Comparison of ENCODE assay signal across 11 cellular contexts in the genomic region with DNA sequence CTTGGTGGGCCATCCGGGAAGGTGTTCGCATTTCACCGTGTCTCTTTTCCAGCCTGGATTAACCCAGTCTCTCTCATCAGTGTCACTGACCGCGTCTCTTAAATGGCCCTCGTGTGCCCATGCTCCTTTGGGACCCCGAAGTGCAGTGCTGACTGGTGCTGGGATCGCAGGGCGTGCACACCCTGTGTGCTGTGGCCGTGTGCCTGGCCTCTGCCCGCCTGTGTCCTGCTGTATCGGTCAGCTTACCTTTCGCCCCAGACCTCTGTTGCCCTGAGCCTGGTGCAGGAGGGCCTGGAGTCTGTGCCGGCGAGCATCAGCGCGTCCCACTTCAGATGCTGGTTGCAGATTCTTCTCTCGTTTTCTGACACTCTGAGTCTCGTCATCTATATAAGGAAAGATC.
"Had no signal": no experiment of that assay in that cellular context is flagged by ENCODE, and none has a peak within 500 bp of the region (broad histone marks: within the 10 kb centered on the region; RNA-seq: fewer than 3 reads in every experiment).

No MANE protein-coding gene starts in this region.

- H3K27ac ChIP-seq: left ventricle myocardium inferior, ovary, sigmoid colon, thoracic aorta had no signal

- H3K9me3 ChIP-seq: left ventricle myocardium inferior, ovary, sigmoid colon, thoracic aorta had no signal

- H3K4me3 ChIP-seq: left ventricle myocardium inferior, ovary, sigmoid colon, thoracic aorta had no signal

- DNase-seq: activated CD4-positive, CD25-positive, alpha-beta regulatory T cell treated with anti-CD3 and anti-CD28 coated beads, Interleukin-2, amount 50 U/mL, for 72 hours; activated T-cell treated with anti-CD3 and anti-CD28 coated beads, Interleukin-2, amount 50 U/mL, for 1 hour; foreskin fibroblast; mesenchymal stem cell; nephron progenitor cell; stimulated activated CD4-positive, alpha-beta T cell treated with anti-CD3 and anti-CD28 coated beads, Interleukin-1b, Interleukin-23, amount 100 ng/mL, for 48 hours; T1000 had no signal

- H3K27me3 ChIP-seq: ovary, sigmoid colon had no signal

- H3K36me3 ChIP-seq: left ventricle myocardium inferior, ovary, sigmoid colon, thoracic aorta had no signal
